Comparison of ENCODE assay signal across 1 cellular context in the genomic region with DNA sequence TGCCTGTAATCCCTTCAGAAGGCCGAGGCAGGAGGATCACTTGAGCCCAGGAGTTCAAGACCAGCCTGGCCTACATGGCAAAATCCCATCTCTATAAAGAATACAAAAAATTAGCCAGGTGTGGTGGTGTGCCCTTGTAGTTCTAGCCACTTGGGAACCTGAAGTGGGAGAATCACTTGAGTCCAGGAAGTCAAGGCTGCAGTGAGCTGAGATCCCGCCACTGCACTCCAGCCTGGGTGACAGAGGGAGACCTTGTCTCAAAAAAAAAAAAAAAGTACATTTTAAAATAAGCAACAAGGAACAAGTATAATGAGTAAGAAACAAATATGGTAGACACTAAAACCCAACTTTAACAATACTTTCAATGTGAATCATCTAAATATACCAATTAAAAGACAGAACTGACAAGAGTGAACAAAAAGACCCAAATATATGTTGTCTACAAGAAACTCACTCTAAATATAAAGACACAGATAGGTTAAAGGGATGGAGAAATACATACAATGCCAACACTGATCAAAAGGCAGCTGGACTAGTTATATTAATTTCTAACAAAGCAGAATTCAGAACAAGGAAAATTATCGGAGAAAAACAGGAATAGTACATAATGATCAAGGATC.
A peak's percentile ranks its signal among the peaks of the same experiment; 100 is the strongest.
TF ChIP-seq lines count a peak whose summit lies in the region.

No MANE protein-coding gene starts in this region.

TF ChIP-seq in K562, 482 proteins besides CTCF, POLR2A, EP300 and RAD21 (continued from another document):
- TF ChIP-seq, protein P1, sequence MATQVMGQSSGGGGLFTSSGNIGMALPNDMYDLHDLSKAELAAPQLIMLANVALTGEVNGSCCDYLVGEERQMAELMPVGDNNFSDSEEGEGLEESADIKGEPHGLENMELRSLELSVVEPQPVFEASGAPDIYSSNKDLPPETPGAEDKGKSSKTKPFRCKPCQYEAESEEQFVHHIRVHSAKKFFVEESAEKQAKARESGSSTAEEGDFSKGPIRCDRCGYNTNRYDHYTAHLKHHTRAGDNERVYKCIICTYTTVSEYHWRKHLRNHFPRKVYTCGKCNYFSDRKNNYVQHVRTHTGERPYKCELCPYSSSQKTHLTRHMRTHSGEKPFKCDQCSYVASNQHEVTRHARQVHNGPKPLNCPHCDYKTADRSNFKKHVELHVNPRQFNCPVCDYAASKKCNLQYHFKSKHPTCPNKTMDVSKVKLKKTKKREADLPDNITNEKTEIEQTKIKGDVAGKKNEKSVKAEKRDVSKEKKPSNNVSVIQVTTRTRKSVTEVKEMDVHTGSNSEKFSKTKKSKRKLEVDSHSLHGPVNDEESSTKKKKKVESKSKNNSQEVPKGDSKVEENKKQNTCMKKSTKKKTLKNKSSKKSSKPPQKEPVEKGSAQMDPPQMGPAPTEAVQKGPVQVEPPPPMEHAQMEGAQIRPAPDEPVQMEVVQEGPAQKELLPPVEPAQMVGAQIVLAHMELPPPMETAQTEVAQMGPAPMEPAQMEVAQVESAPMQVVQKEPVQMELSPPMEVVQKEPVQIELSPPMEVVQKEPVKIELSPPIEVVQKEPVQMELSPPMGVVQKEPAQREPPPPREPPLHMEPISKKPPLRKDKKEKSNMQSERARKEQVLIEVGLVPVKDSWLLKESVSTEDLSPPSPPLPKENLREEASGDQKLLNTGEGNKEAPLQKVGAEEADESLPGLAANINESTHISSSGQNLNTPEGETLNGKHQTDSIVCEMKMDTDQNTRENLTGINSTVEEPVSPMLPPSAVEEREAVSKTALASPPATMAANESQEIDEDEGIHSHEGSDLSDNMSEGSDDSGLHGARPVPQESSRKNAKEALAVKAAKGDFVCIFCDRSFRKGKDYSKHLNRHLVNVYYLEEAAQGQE (CRISPR knock-in tag; IDR thresholded peaks at IDR 0.05; ENCODE audit: low read depth), result no peak
- TF ChIP-seq SMAD4 (CRISPR knock-in tag; conservative IDR thresholded peaks at IDR 0.05) (peak; percentile 23; the same call in 1 of the 2 replicates), CTBP1 (IDR thresholded peaks at IDR 0.05; ENCODE audit: borderline replicate concordance) (no peak), CXXC5 (CRISPR knock-in tag; IDR thresholded peaks at IDR 0.05) (0 out of 2 replicates have a peak, but pooled peaks have one; percentile 4), ZFX (CRISPR knock-in tag; IDR thresholded peaks at IDR 0.05) (no peak), TEAD2 (tag; IDR thresholded peaks at IDR 0.05) (no peak), FOXK2 (conservative IDR thresholded peaks at IDR 0.05 in 1 of 2, IDR thresholded peaks at IDR 0.05 in 1 of 2; ENCODE audit: low read depth in 2 of 2) (0 out of 4 replicates have a peak, but pooled peaks of 1 of the 2 experiments have one; percentile 11)
- TF ChIP-seq, protein P2, sequence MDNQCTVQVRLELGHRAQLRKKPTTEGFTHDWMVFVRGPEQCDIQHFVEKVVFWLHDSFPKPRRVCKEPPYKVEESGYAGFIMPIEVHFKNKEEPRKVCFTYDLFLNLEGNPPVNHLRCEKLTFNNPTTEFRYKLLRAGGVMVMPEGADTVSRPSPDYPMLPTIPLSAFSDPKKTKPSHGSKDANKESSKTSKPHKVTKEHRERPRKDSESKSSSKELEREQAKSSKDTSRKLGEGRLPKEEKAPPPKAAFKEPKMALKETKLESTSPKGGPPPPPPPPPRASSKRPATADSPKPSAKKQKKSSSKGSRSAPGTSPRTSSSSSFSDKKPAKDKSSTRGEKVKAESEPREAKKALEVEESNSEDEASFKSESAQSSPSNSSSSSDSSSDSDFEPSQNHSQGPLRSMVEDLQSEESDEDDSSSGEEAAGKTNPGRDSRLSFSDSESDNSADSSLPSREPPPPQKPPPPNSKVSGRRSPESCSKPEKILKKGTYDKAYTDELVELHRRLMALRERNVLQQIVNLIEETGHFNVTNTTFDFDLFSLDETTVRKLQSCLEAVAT (IDR thresholded peaks at IDR 0.05), result peak; percentile 59 to 66; a peak in 3 of 4 replicates
